ENCODE assay signal across 8 cellular contexts in the genomic region with DNA sequence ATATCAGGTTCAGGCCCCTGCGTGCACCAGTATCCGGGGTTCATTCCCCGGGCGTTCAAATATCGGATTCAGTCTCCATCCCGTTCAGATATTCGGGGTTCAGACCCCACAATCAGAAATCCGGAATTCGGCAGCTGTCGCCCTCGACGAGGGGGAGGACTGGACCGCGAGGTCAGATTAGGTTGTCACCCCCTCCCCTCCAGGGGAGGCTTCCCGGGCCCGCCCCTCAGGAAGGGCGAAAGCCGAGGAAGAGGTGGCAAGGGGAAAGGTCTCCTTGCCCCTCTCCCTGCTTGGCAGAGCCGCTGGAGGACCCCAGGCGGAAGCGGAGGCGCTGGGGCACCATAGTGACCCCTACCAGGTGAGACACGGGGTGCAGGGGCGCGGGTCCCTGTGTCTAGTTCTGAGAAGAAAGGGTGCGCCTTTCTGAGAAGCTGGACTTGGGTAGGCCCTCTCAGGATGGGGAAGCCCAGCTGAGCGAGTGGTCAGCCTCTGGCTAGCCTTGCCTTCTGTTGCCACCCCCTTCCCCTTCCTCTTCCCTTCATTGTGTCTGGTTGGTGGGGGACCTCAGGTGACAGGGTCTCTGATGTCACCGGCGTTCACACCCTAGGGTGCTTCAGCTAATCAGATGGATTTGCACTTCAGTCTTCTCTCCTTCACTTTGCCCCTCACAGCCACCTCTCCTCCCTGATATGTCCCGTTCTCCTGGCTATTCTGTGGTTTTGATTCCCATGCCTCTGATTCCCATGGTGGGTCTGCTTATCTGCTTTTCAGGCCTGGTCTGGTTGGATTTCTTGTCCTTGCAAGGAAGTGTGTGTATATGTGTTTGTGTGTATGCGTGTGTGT. TPM values are rescaled to one million over a fixed set of nuclear protein-coding genes. Genes with fewer than 3 reads are reported as not detected.
DNase-seq lines count a peak whose midpoint lies in the region; ATAC-seq lines count a peak whose summit lies in the region.

No MANE protein-coding gene starts in this region.

- no peaks in the 10 kb centered on the region for H3K27me3 ChIP-seq in esophagus (ENCODE audit: control insufficient read depth in 1 of 2, insufficient read depth in 2 of 2, low read length in 2 of 2)

- no peaks in the 10 kb centered on the region for H3K27me3 Mint-ChIP-seq in activated CD8-positive, alpha-beta memory T cell treated with anti-CD3 and anti-CD28 coated beads, Interleukin-2, amount 10 ng/mL, durations not matched to agents 7 days and 5 days
- no peaks in the 10 kb centered on the region for H3K27me3 Mint-ChIP-seq in T-helper 1 cell treated with Interleukin-12 subunit alpha and Interleukin-12 subunit beta and Interleukin-4 antibody, amounts not matched to agents 30 μg/mL and 1 μg/mL, for 36 hours (ENCODE audit: low read depth)
- no peaks in the 10 kb centered on the region for H3K27me3 Mint-ChIP-seq in naive B cell

- 2% methylated on average over 30 to 31 of the region's 31 CpGs for WGBS in esophagus, 2 donors

- CTCF ChIA-PET in activated CD8-positive, alpha-beta memory T cell treated with anti-CD3 and anti-CD28 coated beads, Interleukin-2, amount 10 ng/mL, durations not matched to agents 7 days and 5 days (lab: Charles Lee), result interaction anchor here (0.9 to 5.7 kb wide), 11 partner anchors 11 to 283 kb away, joined by 3 to 31 read pairs (median 4); a partner anchor contains a TSS

- H3K27ac Mint-ChIP-seq in activated CD8-positive, alpha-beta memory T cell treated with anti-CD3 and anti-CD28 coated beads, Interleukin-2, amount 10 ng/mL, durations not matched to agents 7 days and 5 days, result peak overlapping the region; percentile 95
- peak overlapping the region; percentile 92 for H3K27ac Mint-ChIP-seq in T-helper 1 cell treated with Interleukin-12 subunit alpha and Interleukin-12 subunit beta and Interleukin-4 antibody, amounts not matched to agents 30 μg/mL and 1 μg/mL, for 36 hours
- H3K27ac Mint-ChIP-seq in naive B cell, result peak overlapping the region; percentile 3 to 95 (median 86)

- no peaks in the 10 kb centered on the region for H3K9me3 ChIP-seq in esophagus (ENCODE audit: control insufficient read depth in 2 of 2, insufficient read depth in 1 of 2, low read depth in 1 of 2, low read length in 1 of 2)

- no peaks in the 10 kb centered on the region for H3K9me3 Mint-ChIP-seq in activated CD8-positive, alpha-beta memory T cell treated with anti-CD3 and anti-CD28 coated beads, Interleukin-2, amount 10 ng/mL, durations not matched to agents 7 days and 5 days (ENCODE audit: low read depth)
- no peaks in the 10 kb centered on the region for H3K9me3 Mint-ChIP-seq in T-helper 1 cell treated with Interleukin-12 subunit alpha and Interleukin-12 subunit beta and Interleukin-4 antibody, amounts not matched to agents 30 μg/mL and 1 μg/mL, for 36 hours
- no peaks in the 10 kb centered on the region for H3K9me3 Mint-ChIP-seq in naive B cell

- peak; percentile 64 for DNase-seq in activated CD8-positive, alpha-beta memory T cell treated with anti-CD3 and anti-CD28 coated beads, Interleukin-2, amount 10 ng/mL, durations not matched to agents 7 days and 5 days
- DNase-seq in activated CD8-positive, alpha-beta memory T cell treated with anti-CD3 and anti-CD28 coated beads for 24 hours, result no peak
- DNase-seq in naive B cell, result no peak

- peaks cover 32% of the 10 kb centered on the region for H3K36me3 Mint-ChIP-seq in activated CD8-positive, alpha-beta memory T cell treated with anti-CD3 and anti-CD28 coated beads, Interleukin-2, amount 10 ng/mL, durations not matched to agents 7 days and 5 days
- peaks cover 9% of the 10 kb centered on the region for H3K36me3 Mint-ChIP-seq in T-helper 1 cell treated with Interleukin-12 subunit alpha and Interleukin-12 subunit beta and Interleukin-4 antibody, amounts not matched to agents 30 μg/mL and 1 μg/mL, for 36 hours (ENCODE audit: low read depth)
- peaks cover 0 to 12% of the 10 kb centered on the region in 2 donors for H3K36me3 Mint-ChIP-seq in naive B cell

- H3K4me1 Mint-ChIP-seq in activated CD8-positive, alpha-beta memory T cell treated with anti-CD3 and anti-CD28 coated beads, Interleukin-2, amount 10 ng/mL, durations not matched to agents 7 days and 5 days, result peaks cover 30% of the 10 kb centered on the region
- H3K4me1 Mint-ChIP-seq in T-helper 1 cell treated with Interleukin-12 subunit alpha and Interleukin-12 subunit beta and Interleukin-4 antibody, amounts not matched to agents 30 μg/mL and 1 μg/mL, for 36 hours (ENCODE audit: low read depth), result peaks cover 29% of the 10 kb centered on the region
- H3K4me1 Mint-ChIP-seq in naive B cell, result peaks cover 36 to 58% (median 40%) of the 10 kb centered on the region in 3 donors

- peaks cover 10 to 16% of the 10 kb centered on the region in 2 donors for H3K4me1 ChIP-seq in esophagus (ENCODE audit: control insufficient read depth in 2 of 2, insufficient read depth in 2 of 2, low read length in 1 of 2)

- peak overlapping the region; percentile 81 for H3K4me3 Mint-ChIP-seq in activated CD8-positive, alpha-beta memory T cell treated with anti-CD3 and anti-CD28 coated beads, Interleukin-2, amount 10 ng/mL, durations not matched to agents 7 days and 5 days
- H3K4me3 Mint-ChIP-seq in T-helper 1 cell treated with Interleukin-12 subunit alpha and Interleukin-12 subunit beta and Interleukin-4 antibody, amounts not matched to agents 30 μg/mL and 1 μg/mL, for 36 hours, result peak overlapping the region; percentile 88
- peak overlapping the region; percentile 86 to 99 (median 94) for H3K4me3 Mint-ChIP-seq in naive B cell

- peak overlapping the region; percentile 64 to 94 for H3K4me3 ChIP-seq in esophagus (ENCODE audit: low read depth in 1 of 2, low read length in 2 of 2)

- no peak for ATAC-seq in activated CD8-positive, alpha-beta memory T cell treated with anti-CD3 and anti-CD28 coated beads, Interleukin-2, amount 10 ng/mL, durations not matched to agents 7 days and 5 days
- ATAC-seq in naive B cell (ENCODE audit: low read depth in 2 of 2) (no peak), GM18498 (IDR thresholded peaks at IDR 0.05; ENCODE audit: unreplicated experiment) (no peak), GM21423 (IDR thresholded peaks at IDR 0.05; ENCODE audit: unreplicated experiment) (no peak), HG03139 (IDR thresholded peaks at IDR 0.05; ENCODE audit: unreplicated experiment) (no peak)

- H3K36me3 ChIP-seq in esophagus (ENCODE audit: control insufficient read depth in 2 of 2, insufficient read depth in 2 of 2, low read length in 1 of 2), result peaks cover 14 to 19% of the 10 kb centered on the region in 2 donors

- peak overlapping the region; percentile 77 to 96 for H3K27ac ChIP-seq in esophagus (ENCODE audit: low read depth in 2 of 2, low read length in 1 of 2)

RNA-seq across cellular contexts. Expression of a gene that starts 0.8 kb away (rescaled TPM):
- 10 to 100 TPM; 51.1 to 55.3 TPM for total RNA-seq in activated CD8-positive, alpha-beta memory T cell treated with anti-CD3 and anti-CD28 coated beads, Interleukin-2, amount 10 ng/mL, durations not matched to agents 7 days and 5 days
- polyA plus RNA-seq in esophagus, result 10 to 100 TPM; 15.6 to 30.2 TPM
- polyA plus RNA-seq in naive B cell (ENCODE audit: low read depth in 6 of 6), result 1 to 10 TPM; 2.3 to 8.5 (median 3.4) TPM

RNA-seq across cellular contexts. Expression of a gene that starts 12.6 kb away (rescaled TPM):
- 10 to 100 TPM; 56.9 to 67.6 TPM for total RNA-seq in activated CD8-positive, alpha-beta memory T cell treated with anti-CD3 and anti-CD28 coated beads, Interleukin-2, amount 10 ng/mL, durations not matched to agents 7 days and 5 days
- 10 to 100 TPM; 61.1 to 83.4 TPM for polyA plus RNA-seq in esophagus
- polyA plus RNA-seq in naive B cell (ENCODE audit: low read depth in 6 of 6), result 100 to 1,000 TPM; 181 to 222 (median 186) TPM

RNA-seq across cellular contexts. Expression of a gene that starts 20.9 kb away (rescaled TPM):
- total RNA-seq in activated CD8-positive, alpha-beta memory T cell treated with anti-CD3 and anti-CD28 coated beads, Interleukin-2, amount 10 ng/mL, durations not matched to agents 7 days and 5 days, result 10 to 100 TPM; 49.3 to 56.5 TPM
- polyA plus RNA-seq in esophagus (1 to 10 TPM; 6.3 to 9.7 TPM), naive B cell (ENCODE audit: low read depth in 6 of 6) (10 to 100 TPM; 10.7 to 21.8 (median 13.3) TPM)

RNA-seq across cellular contexts. Expression of a gene that starts 21.5 kb away (rescaled TPM):
- 100 to 1,000 TPM; 102 to 116 TPM for total RNA-seq in activated CD8-positive, alpha-beta memory T cell treated with anti-CD3 and anti-CD28 coated beads, Interleukin-2, amount 10 ng/mL, durations not matched to agents 7 days and 5 days
- polyA plus RNA-seq in esophagus (10 to 100 TPM; 46.4 to 82.1 TPM), naive B cell (ENCODE audit: low read depth in 6 of 6) (1 to 10 TPM; 2.1 to 8.7 (median 6.9) TPM)

RNA-seq across cellular contexts. Expression of a gene that starts 36.3 kb away (rescaled TPM):
- under 1 TPM in 1 of 2 experiments, not detected in 1; 0.49 TPM for total RNA-seq in activated CD8-positive, alpha-beta memory T cell treated with anti-CD3 and anti-CD28 coated beads, Interleukin-2, amount 10 ng/mL, durations not matched to agents 7 days and 5 days
- polyA plus RNA-seq in esophagus (1 to 10 TPM in 1 of 2 donors, under 1 TPM in 1; 0.69 to 3.0 TPM), naive B cell (ENCODE audit: low read depth in 6 of 6) (not detected)
